In the genomic region with DNA sequence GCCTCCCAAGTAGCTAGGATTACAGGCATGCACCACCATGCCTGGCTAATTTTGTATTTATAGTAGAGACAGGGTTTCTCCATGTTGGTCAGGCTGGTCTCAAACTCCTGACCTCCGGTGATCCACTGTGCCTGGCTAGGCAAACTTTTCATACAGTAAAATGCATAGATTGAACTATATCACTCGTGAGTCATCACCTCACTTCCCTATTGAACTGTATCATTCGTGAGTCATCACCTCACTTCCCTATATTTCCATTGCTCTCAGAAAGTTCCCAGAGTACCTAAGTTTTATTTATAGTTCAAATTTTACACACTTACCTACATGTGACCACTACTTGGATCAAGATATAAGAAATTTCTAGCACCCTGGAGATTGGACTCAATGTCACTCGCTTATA, we compare ENCODE assay signal across 8 cellular contexts.
DNase-seq lines count a peak whose midpoint lies in the region; ATAC-seq lines count a peak whose summit lies in the region.

No MANE protein-coding gene starts in this region.

- DNase-seq in CD1c-positive myeloid dendritic cell (ENCODE audit: extremely low spot score) (peak; percentile 91), KBM-7 (peak; percentile 62), memory B cell (ENCODE audit: low spot score in 2 of 2) (no peak), kidney glomerular epithelial cell (lab: John Stamatoyannopoulos, UW) (no peak), NCI-H510A treated with DMSO at 0.1 percent for 48 hours (lab: John Stamatoyannopoulos, UW) (no peak), COR-L47 (lab: John Stamatoyannopoulos, UW) (no peak)

- ATAC-seq in activated T-helper 17 cell treated with anti-CD3 and anti-CD28 coated beads, Interleukin-2, amount 50 U/mL, for 72 hours (replicated peaks) = no peak
- ATAC-seq in memory B cell (ENCODE audit: low read depth) = no peak
- ATAC-seq in GM21619 (IDR thresholded peaks at IDR 0.05; ENCODE audit: unreplicated experiment) = no peak

- H3K27ac Mint-ChIP-seq in activated T-helper 17 cell treated with anti-CD3 and anti-CD28 coated beads, Interleukin-2, amount 50 U/mL, for 72 hours = peak overlapping the region; percentile 77
- peak overlapping the region; percentile 88 for H3K27ac Mint-ChIP-seq in memory B cell

- peak overlapping the region; percentile 83 for H3K4me3 Mint-ChIP-seq in activated T-helper 17 cell treated with anti-CD3 and anti-CD28 coated beads, Interleukin-2, amount 50 U/mL, for 72 hours
- no peak overlapping the region for H3K4me3 Mint-ChIP-seq in memory B cell

- peaks cover 89% of the 10 kb centered on the region for H3K36me3 Mint-ChIP-seq in activated T-helper 17 cell treated with anti-CD3 and anti-CD28 coated beads, Interleukin-2, amount 50 U/mL, for 72 hours (ENCODE audit: low read depth)
- peaks cover 30% of the 10 kb centered on the region for H3K36me3 Mint-ChIP-seq in memory B cell

- no peaks in the 10 kb centered on the region for H3K9me3 Mint-ChIP-seq in activated T-helper 17 cell treated with anti-CD3 and anti-CD28 coated beads, Interleukin-2, amount 50 U/mL, for 72 hours
- no peaks in the 10 kb centered on the region for H3K9me3 Mint-ChIP-seq in memory B cell

- in situ Hi-C loops in KBM-7 (cut with MboI; ENCODE audit: low pct_unique_long_range_greater_than_20kb, low sequenced_read_pairs) = no loop called here

- no peaks in the 10 kb centered on the region for H3K27me3 Mint-ChIP-seq in activated T-helper 17 cell treated with anti-CD3 and anti-CD28 coated beads, Interleukin-2, amount 50 U/mL, for 72 hours
- no peaks in the 10 kb centered on the region for H3K27me3 Mint-ChIP-seq in memory B cell

- peaks cover 44% of the 10 kb centered on the region for H3K4me1 Mint-ChIP-seq in activated T-helper 17 cell treated with anti-CD3 and anti-CD28 coated beads, Interleukin-2, amount 50 U/mL, for 72 hours
- H3K4me1 Mint-ChIP-seq in memory B cell = peaks cover 26% of the 10 kb centered on the region

Comparison
In these comparisons a context has a peak if more than half of its experiments do, and no peak if none do; other contexts are left out.
1. DNase-seq: peak in CD1c-positive myeloid dendritic cell (single experiment) and KBM-7 (single experiment); none in memory B cell (0 of 2), kidney glomerular epithelial cell (single experiment), NCI-H510A treated with DMSO at 0.1 percent for 48 hours (single experiment) and COR-L47 (single experiment).